19 cellular contexts compared by ENCODE assay signal in genomic region chr4:128536746-128537145, GRCh38.
DNase-seq lines count a peak whose midpoint lies in the region; ATAC-seq, FAIRE-seq and TF ChIP-seq lines count a peak whose summit lies in the region.
"Had no signal": no experiment of that assay in that cellular context is flagged by ENCODE, and none has a peak within 500 bp of the region (broad histone marks: within the 10 kb centered on the region; RNA-seq: fewer than 3 reads in every experiment).

No MANE protein-coding gene starts in this region.

- no peak for TF ChIP-seq RAD21 in H1 (IDR thresholded peaks at IDR 0.05 in 1 of 2, conservative IDR thresholded peaks at IDR 0.05 in 1 of 2; ENCODE audit: low read depth in 2 of 2, low read length in 2 of 2)

- no peak overlapping the region for H3K4me3 ChIP-seq in astrocyte (ENCODE audit: insufficient read depth, low read depth, low read length)
- no peak overlapping the region for H3K4me3 ChIP-seq in H1 (ENCODE audit: extremely low read depth in 1 of 4, insufficient read depth in 2 of 4, low read depth in 3 of 4, low read length in 4 of 4)
- H3K4me3 ChIP-seq in trophoblast cell (ENCODE audit: low read depth, low read length): no peak overlapping the region
- H3K4me3 ChIP-seq in small intestine (ENCODE audit: low read depth in 1 of 2, low read length in 2 of 2): no peak overlapping the region
- H3K4me3 ChIP-seq: BLaER1 treated with 17β-estradiol and CSF1 and Interleukin-3, amounts not matched to agents 10 nM and 100 nM had no signal

- no peak overlapping the region for H3K23ac ChIP-seq in H1 (ENCODE audit: insufficient read length)
- H3K23ac ChIP-seq in trophoblast cell (ENCODE audit: low read length): no peak overlapping the region

- no peaks in the 10 kb centered on the region for H3K4me1 ChIP-seq in astrocyte (ENCODE audit: insufficient read depth, low read length)
- H3K4me1 ChIP-seq in H1 (replicated peaks in 1 of 4; ENCODE audit: control insufficient read depth in 3 of 4, insufficient read depth in 4 of 4, low read length in 3 of 4): 0 out of 7 replicates have a peak, but pooled peaks cover 0 to 4% (median 0%) of the 10 kb centered on the region in 4 experiments
- peaks cover 11 to 12% of the 10 kb centered on the region in 2 experiments for H3K4me1 ChIP-seq in trophoblast cell (ENCODE audit: control insufficient read depth in 1 of 2, insufficient read depth in 2 of 2, low read length in 2 of 2)
- no peaks in the 10 kb centered on the region for H3K4me1 ChIP-seq in small intestine (ENCODE audit: control insufficient read depth in 2 of 2, insufficient read depth in 1 of 2, low read depth in 1 of 2, low read length in 1 of 2)

- no peak overlapping the region for H3K4me3 Mint-ChIP-seq in astrocyte (ENCODE audit: unreplicated experiment)
- H3K4me3 Mint-ChIP-seq: B cell; CD8-positive, alpha-beta T cell had no signal

- H2BK120ac ChIP-seq in H1 (replicated peaks; ENCODE audit: low read depth, low read length) (no peak overlapping the region), trophoblast cell (ENCODE audit: insufficient read depth, low read length, poor library complexity) (no peak overlapping the region)

- no peak overlapping the region for H2AFZ ChIP-seq in astrocyte (ENCODE audit: low read depth, low read length)
- H2AFZ ChIP-seq in H1 (ENCODE audit: low read length): no peak overlapping the region
- peak overlapping the region; percentile 49 for H2AFZ ChIP-seq in trophoblast cell (ENCODE audit: insufficient read depth, low read length, poor library complexity)

- H2BK12ac ChIP-seq in H1 (ENCODE audit: low read depth, low read length) (no peak overlapping the region), trophoblast cell (ENCODE audit: low read length) (peak overlapping the region; percentile 82)

- H4K20me1 ChIP-seq in astrocyte (ENCODE audit: insufficient read depth, low read length) (no peaks in the 10 kb centered on the region), H1 (replicated peaks in 1 of 2; ENCODE audit: control insufficient read depth in 1 of 2, insufficient read depth in 2 of 2, low read length in 2 of 2) (no peaks in the 10 kb centered on the region)
- H4K20me1 ChIP-seq: BLaER1 treated with 17β-estradiol and CSF1 and Interleukin-3, amounts not matched to agents 10 nM and 100 nM had no signal

- H3K79me1 ChIP-seq in H1 (ENCODE audit: low read depth, low read length) (no peaks in the 10 kb centered on the region; the same call in 1 of the 2 replicates), trophoblast cell (ENCODE audit: low read length) (peaks cover 7% of the 10 kb centered on the region)

- H4K5ac ChIP-seq in H1 (ENCODE audit: insufficient read length, low read depth, low read length): no peak overlapping the region

- 0 out of 2 replicates have a peak overlapping the region, but pooled peaks have one; percentile 31 for H2BK15ac ChIP-seq in H1 (ENCODE audit: low read length)

- CTCF ChIA-PET in H1 (lab: Charles Lee; ENCODE audit: partially characterized antibody): interaction anchor here (0.7 kb wide), 1 partner anchor 17 kb away, joined by 4 read pairs; no protein-coding TSS in a partner anchor

- no peaks in the 10 kb centered on the region for H3K4me1 Mint-ChIP-seq in astrocyte (ENCODE audit: low read depth, unreplicated experiment)
- H3K4me1 Mint-ChIP-seq: B cell had no signal

- no peak overlapping the region for H3K27ac ChIP-seq in astrocyte (ENCODE audit: low read depth, low read length)
- no peak overlapping the region for H3K27ac ChIP-seq in H1 (ENCODE audit: low read depth, low read length)
- H3K27ac ChIP-seq in trophoblast cell (ENCODE audit: low read depth, low read length): no peak overlapping the region
- no peak overlapping the region for H3K27ac ChIP-seq in small intestine (ENCODE audit: low read depth in 1 of 2, low read length in 1 of 2)
- H3K27ac ChIP-seq: BLaER1 treated with 17β-estradiol and CSF1 and Interleukin-3, amounts not matched to agents 10 nM and 100 nM had no signal

- H3K79me2 ChIP-seq in astrocyte (ENCODE audit: insufficient read depth, low read length): no peaks in the 10 kb centered on the region
- no peaks in the 10 kb centered on the region for H3K79me2 ChIP-seq in H1 (ENCODE audit: control insufficient read depth in 1 of 2, insufficient read depth in 2 of 2, low read length in 2 of 2)
- no peaks in the 10 kb centered on the region for H3K79me2 ChIP-seq in trophoblast cell (ENCODE audit: control insufficient read depth, insufficient read depth, low read length, poor library complexity)

- WGBS in H1 (ENCODE audit: extremely low coverage in 1 of 2, insufficient coverage in 1 of 2, insufficient read length in 1 of 2, insufficient replicate concordance in 2 of 2, low coverage in 1 of 2, low lambda C conversion rate in 2 of 2, missing lambda C conversion rate in 1 of 2), 2 experiments: 71% methylated on average over 1 of the region's 1 CpG; no CpG with 5 or more reads in 1 of the 2 experiments
- WGBS in trophoblast cell (ENCODE audit: extremely low coverage, insufficient coverage, insufficient read length): no CpG with 5 or more reads among the region's 1 CpG
- whole genome bisulfite sequencing in small intestine, 3 donors: 89 to 96% (median 95%) methylated on average over 1 of the region's 1 CpG

- no peak overlapping the region for H3K9ac ChIP-seq in astrocyte (ENCODE audit: low read length)
- no peak overlapping the region for H3K9ac ChIP-seq in H1 (replicated peaks in 1 of 4; ENCODE audit: extremely low read depth in 1 of 4, low read depth in 3 of 4, low read length in 3 of 4)
- no peak overlapping the region for H3K9ac ChIP-seq in trophoblast cell (ENCODE audit: low read length)
- H3K9ac ChIP-seq: BLaER1 treated with 17β-estradiol and CSF1 and Interleukin-3, amounts not matched to agents 10 nM and 100 nM had no signal

- H3K9me3 ChIP-seq in astrocyte (ENCODE audit: insufficient read depth, low read depth, low read length) (no peaks in the 10 kb centered on the region), H1 (ENCODE audit: insufficient read depth in 2 of 2, low read depth in 1 of 2, low read length in 1 of 2) (no peaks in the 10 kb centered on the region), trophoblast cell (ENCODE audit: insufficient read depth, low read depth, low read length) (peaks cover 7% of the 10 kb centered on the region), small intestine (ENCODE audit: control insufficient read depth, low read depth) (no peaks in the 10 kb centered on the region)

- FAIRE-seq in astrocyte (lab: Jason Lieb, UNC): peak; percentile 55
- no peak for FAIRE-seq in H1 (lab: Jason Lieb, UNC)
- FAIRE-seq in small intestine (lab: Jason Lieb, UNC): no peak
- FAIRE-seq: G401.6, GM12891, GM19239, H54 had no signal

- no peak for ATAC-seq in esophagus mucosa
- ATAC-seq: CD8-positive, alpha-beta T cell had no signal

- H3K27me3 ChIP-seq in astrocyte (ENCODE audit: insufficient read depth, low read length): no peaks in the 10 kb centered on the region
- no peaks in the 10 kb centered on the region for H3K27me3 ChIP-seq in H1 (replicated peaks in 1 of 4; ENCODE audit: control insufficient read depth in 3 of 4, extremely low read depth in 1 of 4, insufficient read depth in 3 of 4, low read length in 3 of 4)
- no peaks in the 10 kb centered on the region for H3K27me3 ChIP-seq in trophoblast cell (ENCODE audit: insufficient read depth, low read length)
- H3K27me3 ChIP-seq in small intestine (ENCODE audit: control insufficient read depth in 2 of 2, insufficient read depth in 2 of 2, low read length in 2 of 2): no peaks in the 10 kb centered on the region
- H3K27me3 ChIP-seq: BLaER1 treated with 17β-estradiol and CSF1 and Interleukin-3, amounts not matched to agents 10 nM and 100 nM had no signal

- H3K36me3 Mint-ChIP-seq in astrocyte (ENCODE audit: low read depth, unreplicated experiment): peaks cover 11% of the 10 kb centered on the region
- H3K36me3 Mint-ChIP-seq: CD8-positive, alpha-beta T cell had no signal

- DNase-seq in astrocyte (ENCODE audit: low read depth) (no peak), H1 (ENCODE audit: low read depth in 1 of 2, low spot score in 2 of 2) (no peak), trophoblast cell (no peak), small intestine (no peak), NK-92 (lab: John Stamatoyannopoulos, UW; ENCODE audit: unreplicated experiment) (no peak)
- DNase-seq: CD8-positive, alpha-beta T cell; COR-L47; DMS 273 treated with DMSO at 0.1 percent for 48 hours; DMS53; DND-41; EL; HCEC 1CT had no signal

- TF ChIP-seq EP300 in H1 (IDR thresholded peaks at IDR 0.05; ENCODE audit: borderline replicate concordance in 1 of 2, low read depth in 2 of 2, low read length in 2 of 2): no peak

- no peaks in the 10 kb centered on the region for H3K23me2 ChIP-seq in H1 (ENCODE audit: low read depth, low read length)

- no peaks in the 10 kb centered on the region for H3K27me3 Mint-ChIP-seq in astrocyte (ENCODE audit: low read depth, unreplicated experiment)

- POLR2A ChIA-PET in H1 (lab: Charles Lee; ENCODE audit: partially characterized antibody): no interaction called here

- no peak for TF ChIP-seq POLR2A in H1 (IDR thresholded peaks at IDR 0.05; ENCODE audit: control extremely low read depth in 1 of 2, low read depth in 2 of 2, low read length in 2 of 2)

- H2BK5ac ChIP-seq in H1 (ENCODE audit: low read depth, low read length) (no peak overlapping the region), trophoblast cell (ENCODE audit: low read depth, low read length, poor library complexity) (no peak overlapping the region)

- H4K91ac ChIP-seq in H1 (replicated peaks; ENCODE audit: insufficient read length, low read length): no peak overlapping the region
- H4K91ac ChIP-seq in trophoblast cell (ENCODE audit: low read depth, low read length): no peak overlapping the region

- peaks cover 13% of the 10 kb centered on the region for H3K9me3 Mint-ChIP-seq in astrocyte (ENCODE audit: unreplicated experiment)
- H3K9me3 Mint-ChIP-seq: CD8-positive, alpha-beta T cell had no signal

- H3K14ac ChIP-seq in H1 (ENCODE audit: insufficient read length) (no peak overlapping the region), trophoblast cell (ENCODE audit: low read length) (no peak overlapping the region)

- H3K56ac ChIP-seq in H1 (replicated peaks; ENCODE audit: insufficient read length, low read depth, low read length): no peak overlapping the region

- no peak overlapping the region for H3K4ac ChIP-seq in H1 (replicated peaks; ENCODE audit: insufficient read length, low read depth, low read length)
- H3K4ac ChIP-seq in trophoblast cell (ENCODE audit: low read depth, low read length): no peak overlapping the region

- TF ChIP-seq CTCF in astrocyte (IDR thresholded peaks at IDR 0.05; ENCODE audit: insufficient read depth, low read depth, low read length) (no peak), H1 (IDR thresholded peaks at IDR 0.05; ENCODE audit: control extremely low read depth in 1 of 3, insufficient read depth in 1 of 3, low read depth in 1 of 3, low read length in 3 of 3) (no peak)

- 0 out of 2 replicates have a peak overlapping the region, but pooled peaks have one; percentile 3 for H2BK20ac ChIP-seq in H1 (ENCODE audit: low read length)

- H3K36me3 ChIP-seq in astrocyte (ENCODE audit: insufficient read depth, low read length) (no peaks in the 10 kb centered on the region), H1 (ENCODE audit: control insufficient read depth in 2 of 4, insufficient read depth in 4 of 4, low read length in 3 of 4) (no peaks in the 10 kb centered on the region), trophoblast cell (ENCODE audit: control insufficient read depth in 1 of 2, insufficient read depth in 2 of 2, low read length in 2 of 2) (no peaks in the 10 kb centered on the region), small intestine (ENCODE audit: control insufficient read depth in 2 of 2, insufficient read depth in 2 of 2, low read length in 2 of 2) (no peaks in the 10 kb centered on the region)
- H3K36me3 ChIP-seq: BLaER1 treated with 17β-estradiol and CSF1 and Interleukin-3, amounts not matched to agents 10 nM and 100 nM had no signal

- no peak overlapping the region for H4K12ac ChIP-seq in trophoblast cell (ENCODE audit: low read depth, low read length)

- no peak overlapping the region for H4K8ac ChIP-seq in H1 (ENCODE audit: extremely low read depth, insufficient read depth, low read length)
- no peak overlapping the region for H4K8ac ChIP-seq in trophoblast cell (ENCODE audit: low read depth, low read length)

- no peak overlapping the region for H3K18ac ChIP-seq in H1 (ENCODE audit: extremely low read depth, low read length)
- no peak overlapping the region for H3K18ac ChIP-seq in trophoblast cell (ENCODE audit: low read length)

- H3K4me2 ChIP-seq in astrocyte (ENCODE audit: low read length) (no peak overlapping the region), H1 (ENCODE audit: insufficient read depth in 1 of 2, low read depth in 2 of 2, low read length in 2 of 2) (no peak overlapping the region), trophoblast cell (ENCODE audit: low read length) (no peak overlapping the region)
- H3K4me2 ChIP-seq: BLaER1 treated with 17β-estradiol and CSF1 and Interleukin-3, amounts not matched to agents 10 nM and 100 nM had no signal

- no peak overlapping the region for H2AK5ac ChIP-seq in H1 (ENCODE audit: low read depth, low read length)
- H2AK5ac ChIP-seq in trophoblast cell (ENCODE audit: low read length): peak overlapping the region; percentile 52

- H3K27ac Mint-ChIP-seq in astrocyte (ENCODE audit: unreplicated experiment): no peak overlapping the region
- H3K27ac Mint-ChIP-seq: B cell; CD8-positive, alpha-beta T cell had no signal
